8 cellular contexts compared by ENCODE assay signal in genomic region chrX:48539345-48540014, GRCh38. TPM values are rescaled to one million over a fixed set of nuclear protein-coding genes. Genes with fewer than 3 reads are reported as not detected.
DNase-seq lines count a peak whose midpoint lies in the region; ATAC-seq and TF ChIP-seq lines count a peak whose summit lies in the region.

TBC1D25 (plus strand) TSS chrX:48539714; CDS start chrX:48539798, 84 bp downstream.

- H3K4me1 ChIP-seq in DOHH2 (ENCODE audit: control insufficient read depth, low read length): peaks cover 19% of the 10 kb centered on the region
- peaks cover 8 to 10% of the 10 kb centered on the region in 2 donors for H3K4me1 ChIP-seq in naive thymus-derived CD4-positive, alpha-beta T cell (ENCODE audit: control insufficient read depth in 2 of 2, insufficient read depth in 2 of 2, low read length in 2 of 2)

- peak; percentile 53 for TF ChIP-seq CTCF in DOHH2 (IDR thresholded peaks at IDR 0.05; ENCODE audit: low read depth, low read length, poor library complexity, severe bottlenecking)

- intact Hi-C loops in naive thymus-derived CD4-positive, alpha-beta T cell (cut with micrococcal nuclease): loop anchor here (1.0 kb wide), 9 partner anchors 18 to 703 kb away; partner anchors contain the start of genes EBP (in 2 of the 2), FTSJ1 (in 2 of the 2), PORCN (in 2 of the 2) and RBM3 (in 2 of the 2)

- H3K27me3 ChIP-seq in DOHH2 (ENCODE audit: control insufficient read depth, low read length): no peaks in the 10 kb centered on the region
- no peaks in the 10 kb centered on the region for H3K27me3 ChIP-seq in naive thymus-derived CD4-positive, alpha-beta T cell (ENCODE audit: control insufficient read depth in 2 of 2, insufficient read depth in 2 of 2, low read length in 2 of 2)

- H3K27me3 Mint-ChIP-seq in naive thymus-derived CD4-positive, alpha-beta T cell: no peaks in the 10 kb centered on the region
- H3K27me3 Mint-ChIP-seq in stimulated activated naive B cell treated with anti-CD40 and anti-IgM and Interleukin-4, amounts not matched to agents 10 μg/mL and 1 μg/mL and 100 μg/mL, for 72 hours: no peaks in the 10 kb centered on the region

- no peaks in the 10 kb centered on the region for H3F3A ChIP-seq in DOHH2 (ENCODE audit: control insufficient read depth, insufficient read depth)

- H3K4me3 Mint-ChIP-seq in naive thymus-derived CD4-positive, alpha-beta T cell: peak within 1 kb of the TSS; percentile 80 to 98 (median 90)
- H3K4me3 Mint-ChIP-seq in stimulated activated naive B cell treated with anti-CD40 and anti-IgM and Interleukin-4, amounts not matched to agents 10 μg/mL and 1 μg/mL and 100 μg/mL, for 72 hours: peak within 1 kb of the TSS; percentile 83 to 90

- H4K20me1 ChIP-seq in DOHH2 (ENCODE audit: control insufficient read depth, insufficient read depth, low read depth, low read length): no peaks in the 10 kb centered on the region

- peak within 1 kb of the TSS; percentile 91 for H3K4me3 ChIP-seq in DOHH2 (ENCODE audit: low read length)
- peak within 1 kb of the TSS; percentile 75 for H3K4me3 ChIP-seq in naive thymus-derived CD4-positive, alpha-beta T cell (ENCODE audit: low read length)

- DNase-seq in LHCN-M2 (ENCODE audit: low read depth) (peak; percentile 95), RPMI7951 (ENCODE audit: low read depth) (peak; percentile 98), fibroblast of gingiva (ENCODE audit: low read depth) (peak; percentile 95)
- peak; percentile 88 to 91 for DNase-seq in activated T-helper 1 cell treated with anti-CD3 and anti-CD28 coated beads, Interleukin-2, amount 50 U/mL, for 16 hours (ENCODE audit: low read depth in 1 of 2, low spot score in 1 of 2)
- peak; percentile 85 to 99 (median 95) for DNase-seq in naive thymus-derived CD4-positive, alpha-beta T cell
- DNase-seq in stimulated activated naive B cell treated with anti-CD40 and anti-IgM and Interleukin-4, amounts not matched to agents 10 μg/mL and 1 μg/mL and 100 μg/mL, for 72 hours: peak; percentile 94

- H3K9me2 ChIP-seq in DOHH2 (replicated peaks; ENCODE audit: control insufficient read depth, low read length): no peaks in the 10 kb centered on the region

- H3K79me2 ChIP-seq in DOHH2 (ENCODE audit: control insufficient read depth, low read length): peaks cover 16% of the 10 kb centered on the region

- CTCF ChIA-PET in naive thymus-derived CD4-positive, alpha-beta T cell (lab: Charles Lee): interaction anchor here (0.7 to 1.2 kb wide), 5 partner anchors 12 to 71 kb away, joined by 3 read pairs; no protein-coding TSS in a partner anchor

- H3K4me1 Mint-ChIP-seq in naive thymus-derived CD4-positive, alpha-beta T cell: peaks cover 14 to 18% (median 16%) of the 10 kb centered on the region in 7 donors
- peaks cover 12 to 20% of the 10 kb centered on the region in 2 donors for H3K4me1 Mint-ChIP-seq in stimulated activated naive B cell treated with anti-CD40 and anti-IgM and Interleukin-4, amounts not matched to agents 10 μg/mL and 1 μg/mL and 100 μg/mL, for 72 hours

- ATAC-seq in GM21825 (IDR thresholded peaks at IDR 0.05; ENCODE audit: unreplicated experiment): peak; percentile 73
- ATAC-seq in naive thymus-derived CD4-positive, alpha-beta T cell: peak; percentile 92
- peak; percentile 81 to 89 for ATAC-seq in stimulated activated naive B cell treated with anti-CD40 and anti-IgM and Interleukin-4, amounts not matched to agents 10 μg/mL and 1 μg/mL and 100 μg/mL, for 72 hours (replicated peaks)

- peaks cover 0 to 13% (median 0%) of the 10 kb centered on the region in 5 donors for H3K36me3 Mint-ChIP-seq in naive thymus-derived CD4-positive, alpha-beta T cell
- peaks cover 4 to 9% of the 10 kb centered on the region in 2 donors for H3K36me3 Mint-ChIP-seq in stimulated activated naive B cell treated with anti-CD40 and anti-IgM and Interleukin-4, amounts not matched to agents 10 μg/mL and 1 μg/mL and 100 μg/mL, for 72 hours

- peak within 1 kb of the TSS; percentile 90 to 99 (median 96) for H3K27ac Mint-ChIP-seq in naive thymus-derived CD4-positive, alpha-beta T cell
- peak within 1 kb of the TSS; percentile 95 for H3K27ac Mint-ChIP-seq in stimulated activated naive B cell treated with anti-CD40 and anti-IgM and Interleukin-4, amounts not matched to agents 10 μg/mL and 1 μg/mL and 100 μg/mL, for 72 hours

- peak within 1 kb of the TSS; percentile 86 for H3K4me2 ChIP-seq in DOHH2 (ENCODE audit: low read length)

- no peaks in the 10 kb centered on the region for H3K9me3 ChIP-seq in DOHH2 (ENCODE audit: control insufficient read depth, insufficient read depth, low read length)
- no peaks in the 10 kb centered on the region for H3K9me3 ChIP-seq in naive thymus-derived CD4-positive, alpha-beta T cell (ENCODE audit: control insufficient read depth in 2 of 3, low read length in 3 of 3)

- H3K27ac ChIP-seq in DOHH2 (ENCODE audit: low read depth, low read length): peak within 1 kb of the TSS; percentile 61
- peak within 1 kb of the TSS; percentile 91 for H3K27ac ChIP-seq in naive thymus-derived CD4-positive, alpha-beta T cell (ENCODE audit: low read depth, low read length)

- POLR2A ChIA-PET in naive thymus-derived CD4-positive, alpha-beta T cell (lab: Charles Lee): interaction anchor here (0.7 to 2.5 kb wide), 13 partner anchors 13 to 915 kb away, joined by 3 to 22 read pairs (median 4); partner anchors contain the start of genes EBP, FTSJ1, PORCN and PQBP1

- H3K9me3 Mint-ChIP-seq in naive thymus-derived CD4-positive, alpha-beta T cell: peaks cover 0 to 2% (median 0%) of the 10 kb centered on the region in 11 donors
- H3K9me3 Mint-ChIP-seq in stimulated activated naive B cell treated with anti-CD40 and anti-IgM and Interleukin-4, amounts not matched to agents 10 μg/mL and 1 μg/mL and 100 μg/mL, for 72 hours: no peaks in the 10 kb centered on the region

- peaks cover 3% of the 10 kb centered on the region for H3K36me3 ChIP-seq in DOHH2 (ENCODE audit: control insufficient read depth, low read length)
- peaks cover 0 to 3% (median 0%) of the 10 kb centered on the region in 3 experiments for H3K36me3 ChIP-seq in naive thymus-derived CD4-positive, alpha-beta T cell (ENCODE audit: control insufficient read depth in 2 of 3, insufficient read depth in 3 of 3, low read length in 3 of 3)

RNA-seq across cellular contexts. Expression of gene TBC1D25, which starts in this region (rescaled TPM):
- 9.2 and 9.7 TPM in 2 replicates for total RNA-seq in LHCN-M2 (2014; rRNA removed)
- 17.0 TPM for polyA plus RNA-seq in LHCN-M2 (2012)
- total RNA-seq in RPMI7951 (2014; rRNA removed; shearing (Covaris generic)): 5.9 and 7.4 TPM in 2 replicates
- 10 to 100 TPM; 20.2 to 31.2 (median 26.4) TPM for total RNA-seq in naive thymus-derived CD4-positive, alpha-beta T cell
- 10 to 100 TPM; 16.2 to 22.8 TPM for polyA plus RNA-seq in naive thymus-derived CD4-positive, alpha-beta T cell

Comparison
In these comparisons a context has a peak if more than half of its experiments do, and no peak if none do; other contexts are left out.
1. Peak in every context shown above with its lines: DNase-seq, ATAC-seq, H3K4me3 ChIP-seq and H3K27ac ChIP-seq.